Comparison of ENCODE assay signal across 12 cellular contexts in genomic region chr4:52825311-52826090, GRCh38. TPM values are rescaled to one million over a fixed set of nuclear protein-coding genes. Genes with fewer than 3 reads are reported as not detected.
DNase-seq lines count a peak whose midpoint lies in the region; ATAC-seq and TF ChIP-seq lines count a peak whose summit lies in the region.
"Had no signal": no experiment of that assay in that cellular context is flagged by ENCODE, and none has a peak within 500 bp of the region (broad histone marks: within the 10 kb centered on the region; RNA-seq: fewer than 3 reads in every experiment).

No MANE protein-coding gene starts in this region.

- no peak for TF ChIP-seq POLR2A in gastroesophageal sphincter (IDR thresholded peaks at IDR 0.05)

- peak overlapping the region; percentile 25 for H3K4me3 ChIP-seq in SJCRH30
- H3K4me3 ChIP-seq in gastroesophageal sphincter, result no peak overlapping the region
- H3K4me3 ChIP-seq in psoas muscle, result no peak overlapping the region
- H3K4me3 ChIP-seq: testis had no signal

- no peaks in the 10 kb centered on the region for H3K27me3 ChIP-seq in SJCRH30
- H3K27me3 ChIP-seq in gastroesophageal sphincter, result no peaks in the 10 kb centered on the region
- H3K27me3 ChIP-seq in psoas muscle (ENCODE audit: insufficient read depth in 3 of 3, low read length in 2 of 3), result no peaks in the 10 kb centered on the region
- H3K27me3 ChIP-seq: testis had no signal

- ATAC-seq in gastroesophageal sphincter (no peak), psoas muscle (peak; percentile 73 to 84 (median 81)), HG02610 (IDR thresholded peaks at IDR 0.05; ENCODE audit: unreplicated experiment) (no peak), GM21825 (IDR thresholded peaks at IDR 0.05; ENCODE audit: unreplicated experiment) (no peak)

- DNase-seq in HCEC 1CT (peak; percentile 12), SJCRH30 (peak in 1 of 2 experiments; percentile 38), psoas muscle (no peak), NCI-H69 (lab: John Stamatoyannopoulos, UW) (no peak), NCI-H2107 treated with DMSO at 0.1 percent for 48 hours (lab: John Stamatoyannopoulos, UW; ENCODE audit: unreplicated experiment) (no peak)
- DNase-seq: foreskin melanocyte, NCI-H1694, testis had no signal

- H3K4me1 ChIP-seq in SJCRH30 (peaks cover 35% of the 10 kb centered on the region), gastroesophageal sphincter (peaks cover 6 to 37% (median 12%) of the 10 kb centered on the region in 3 donors), psoas muscle (peaks cover 18% of the 10 kb centered on the region)
- H3K4me1 ChIP-seq: testis had no signal

- intact Hi-C loops in psoas muscle (cut with DNase I), result no loop called here

- 4 to 33% methylated on average over 4 to 5 of the region's 7 CpGs for WGBS in gastroesophageal sphincter (ENCODE audit: low coverage in 1 of 2), 2 donors
- 34 to 41% (median 37%) methylated on average over 7 of the region's 7 CpGs for WGBS in psoas muscle, 3 donors

- no peak for TF ChIP-seq CTCF in gastroesophageal sphincter (IDR thresholded peaks at IDR 0.05)
- no peak for TF ChIP-seq CTCF in psoas muscle (IDR thresholded peaks at IDR 0.05)

- TF ChIP-seq EP300 in gastroesophageal sphincter (IDR thresholded peaks at IDR 0.05), result no peak

- H3K27ac ChIP-seq in SJCRH30, result peak overlapping the region; percentile 83
- H3K27ac ChIP-seq in gastroesophageal sphincter, result peak overlapping the region in 3 of 4 donors; percentile 40 to 71 (median 52)
- peak overlapping the region; percentile 73 for H3K27ac ChIP-seq in psoas muscle
- H3K27ac ChIP-seq: testis had no signal

- H3K36me3 ChIP-seq in SJCRH30, result no peaks in the 10 kb centered on the region
- H3K36me3 ChIP-seq in gastroesophageal sphincter, result no peaks in the 10 kb centered on the region
- no peaks in the 10 kb centered on the region for H3K36me3 ChIP-seq in psoas muscle (ENCODE audit: insufficient read depth in 1 of 2, low read depth in 1 of 2)

- peaks cover 3% of the 10 kb centered on the region; the same call in 1 of the 2 replicates for H3K9me3 ChIP-seq in SJCRH30 (replicated peaks)
- H3K9me3 ChIP-seq in gastroesophageal sphincter, result no peaks in the 10 kb centered on the region
- no peaks in the 10 kb centered on the region for H3K9me3 ChIP-seq in psoas muscle
- H3K9me3 ChIP-seq: testis had no signal

RNA-seq across cellular contexts. Expression of gene RASL11B, which starts 36.6 kb away (rescaled TPM):
- total RNA-seq in SJCRH30 (2014; rRNA removed; shearing (Covaris generic)), result 21.2 and 26.6 TPM in 2 replicates
- total RNA-seq in gastroesophageal sphincter (1 to 10 TPM in 3 of 4 donors, under 1 TPM in 1; 0.62 to 8.8 (median 2.6) TPM), psoas muscle (1 to 10 TPM in 1 of 4 donors, under 1 TPM in 2, not detected in 1; 0.26 to 1.8 (median 0.40) TPM)
- polyA plus RNA-seq in psoas muscle, result under 1 TPM; 0.08 to 0.40 (median 0.09) TPM
- total RNA-seq: pulmonary artery endothelial cell had no signal

Comparison
In these comparisons a context has a peak if more than half of its experiments do, and no peak if none do; other contexts are left out.
1. ATAC-seq: peak in psoas muscle (4 of 4); none in gastroesophageal sphincter (single experiment), HG02610 (single experiment) and GM21825 (single experiment).
2. Peak in every context shown above with its lines, with median percentiles within 50 percentile points of each other: H3K27ac ChIP-seq.